1 cellular context compared by ENCODE assay signal in the genomic region with DNA sequence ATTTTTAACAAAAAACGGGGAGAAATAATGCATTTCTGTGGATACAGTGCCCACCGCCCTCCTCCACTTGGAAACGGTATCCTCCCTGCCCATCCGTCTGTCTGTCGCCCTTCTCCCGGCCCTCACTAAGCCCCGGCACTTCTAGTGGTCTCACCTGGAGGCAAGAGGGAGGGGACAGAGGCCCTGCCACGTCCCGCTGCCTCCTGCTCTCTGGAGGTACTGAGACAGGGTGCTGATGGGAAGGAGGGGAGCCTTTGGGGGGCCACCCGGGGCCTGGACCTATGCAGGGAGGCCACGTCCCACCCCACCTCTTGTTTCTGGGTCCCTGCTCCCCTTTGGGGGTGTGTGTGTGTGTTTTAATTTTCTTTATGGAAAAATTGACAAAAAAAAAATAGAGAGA.
TF ChIP-seq lines count a peak whose summit lies in the region.

No MANE protein-coding gene starts in this region.

TF ChIP-seq in liver, 16 proteins besides CTCF, POLR2A, EP300 and RAD21 (continued from another document):
- TF ChIP-seq, protein P1, sequence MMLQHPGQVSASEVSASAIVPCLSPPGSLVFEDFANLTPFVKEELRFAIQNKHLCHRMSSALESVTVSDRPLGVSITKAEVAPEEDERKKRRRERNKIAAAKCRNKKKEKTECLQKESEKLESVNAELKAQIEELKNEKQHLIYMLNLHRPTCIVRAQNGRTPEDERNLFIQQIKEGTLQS (IDR thresholded peaks at IDR 0.05) = no peak
- TF ChIP-seq YY1 (IDR thresholded peaks at IDR 0.05) = no peak
- TF ChIP-seq HNF4A (conservative IDR thresholded peaks at IDR 0.05) = no peak
- TF ChIP-seq, protein P2, sequence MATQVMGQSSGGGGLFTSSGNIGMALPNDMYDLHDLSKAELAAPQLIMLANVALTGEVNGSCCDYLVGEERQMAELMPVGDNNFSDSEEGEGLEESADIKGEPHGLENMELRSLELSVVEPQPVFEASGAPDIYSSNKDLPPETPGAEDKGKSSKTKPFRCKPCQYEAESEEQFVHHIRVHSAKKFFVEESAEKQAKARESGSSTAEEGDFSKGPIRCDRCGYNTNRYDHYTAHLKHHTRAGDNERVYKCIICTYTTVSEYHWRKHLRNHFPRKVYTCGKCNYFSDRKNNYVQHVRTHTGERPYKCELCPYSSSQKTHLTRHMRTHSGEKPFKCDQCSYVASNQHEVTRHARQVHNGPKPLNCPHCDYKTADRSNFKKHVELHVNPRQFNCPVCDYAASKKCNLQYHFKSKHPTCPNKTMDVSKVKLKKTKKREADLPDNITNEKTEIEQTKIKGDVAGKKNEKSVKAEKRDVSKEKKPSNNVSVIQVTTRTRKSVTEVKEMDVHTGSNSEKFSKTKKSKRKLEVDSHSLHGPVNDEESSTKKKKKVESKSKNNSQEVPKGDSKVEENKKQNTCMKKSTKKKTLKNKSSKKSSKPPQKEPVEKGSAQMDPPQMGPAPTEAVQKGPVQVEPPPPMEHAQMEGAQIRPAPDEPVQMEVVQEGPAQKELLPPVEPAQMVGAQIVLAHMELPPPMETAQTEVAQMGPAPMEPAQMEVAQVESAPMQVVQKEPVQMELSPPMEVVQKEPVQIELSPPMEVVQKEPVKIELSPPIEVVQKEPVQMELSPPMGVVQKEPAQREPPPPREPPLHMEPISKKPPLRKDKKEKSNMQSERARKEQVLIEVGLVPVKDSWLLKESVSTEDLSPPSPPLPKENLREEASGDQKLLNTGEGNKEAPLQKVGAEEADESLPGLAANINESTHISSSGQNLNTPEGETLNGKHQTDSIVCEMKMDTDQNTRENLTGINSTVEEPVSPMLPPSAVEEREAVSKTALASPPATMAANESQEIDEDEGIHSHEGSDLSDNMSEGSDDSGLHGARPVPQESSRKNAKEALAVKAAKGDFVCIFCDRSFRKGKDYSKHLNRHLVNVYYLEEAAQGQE (IDR thresholded peaks at IDR 0.05) = no peak
